In genomic region chr1:114901739-114902255, GRCh38 we compare ENCODE assay signal across 1 cellular context.
TF ChIP-seq lines count a peak whose summit lies in the region.

No MANE protein-coding gene starts in this region.

TF ChIP-seq in H1, 55 proteins besides CTCF, POLR2A, EP300 and RAD21 (continued from another document):
- TF ChIP-seq TAF1 (IDR thresholded peaks at IDR 0.05; ENCODE audit: low read depth, low read length): 0 out of 2 replicates have a peak, but pooled peaks have one; percentile 15
- TF ChIP-seq MAX (IDR thresholded peaks at IDR 0.05): 0 out of 2 replicates have a peak, but pooled peaks have one; percentile 28
- no peak for TF ChIP-seq SIRT6 (IDR thresholded peaks at IDR 0.05; ENCODE audit: low read length)
TF ChIP-seq in H1: peak in this region for 3.
